1 cellular context compared by ENCODE assay signal in the genomic region with DNA sequence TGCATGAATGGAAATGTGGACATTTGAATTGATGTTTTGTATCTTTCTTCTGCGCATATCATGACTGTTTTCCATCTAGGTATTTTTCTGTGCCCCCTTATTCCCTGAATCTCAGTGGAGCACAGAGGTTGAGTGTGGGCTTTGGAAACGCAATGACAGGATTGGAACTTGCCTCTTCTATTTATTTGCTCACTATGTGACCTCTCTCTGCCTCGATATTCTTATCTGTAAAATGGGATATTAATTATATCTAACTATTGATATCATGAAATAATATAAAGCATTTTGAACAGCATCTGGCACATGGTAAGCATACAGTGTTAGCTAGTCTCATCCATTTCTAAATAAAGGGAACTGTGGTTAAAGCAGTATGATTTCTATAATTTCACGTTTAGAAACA.
TF ChIP-seq lines count a peak whose summit lies in the region.

No MANE protein-coding gene starts in this region.

TF ChIP-seq in HepG2, 621 proteins besides CTCF, POLR2A, EP300 and RAD21:
- peak; percentile 63 for TF ChIP-seq ZNF629 (CRISPR knock-in tag; conservative IDR thresholded peaks at IDR 0.05)
- TF ChIP-seq, protein P1, sequence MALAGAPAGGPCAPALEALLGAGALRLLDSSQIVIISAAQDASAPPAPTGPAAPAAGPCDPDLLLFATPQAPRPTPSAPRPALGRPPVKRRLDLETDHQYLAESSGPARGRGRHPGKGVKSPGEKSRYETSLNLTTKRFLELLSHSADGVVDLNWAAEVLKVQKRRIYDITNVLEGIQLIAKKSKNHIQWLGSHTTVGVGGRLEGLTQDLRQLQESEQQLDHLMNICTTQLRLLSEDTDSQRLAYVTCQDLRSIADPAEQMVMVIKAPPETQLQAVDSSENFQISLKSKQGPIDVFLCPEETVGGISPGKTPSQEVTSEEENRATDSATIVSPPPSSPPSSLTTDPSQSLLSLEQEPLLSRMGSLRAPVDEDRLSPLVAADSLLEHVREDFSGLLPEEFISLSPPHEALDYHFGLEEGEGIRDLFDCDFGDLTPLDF (CRISPR knock-in tag; IDR thresholded peaks at IDR 0.05): no peak
- no peak for TF ChIP-seq POLR2AphosphoS5 (IDR thresholded peaks at IDR 0.05; ENCODE audit: low read depth, low read length)
